In the genomic region with DNA sequence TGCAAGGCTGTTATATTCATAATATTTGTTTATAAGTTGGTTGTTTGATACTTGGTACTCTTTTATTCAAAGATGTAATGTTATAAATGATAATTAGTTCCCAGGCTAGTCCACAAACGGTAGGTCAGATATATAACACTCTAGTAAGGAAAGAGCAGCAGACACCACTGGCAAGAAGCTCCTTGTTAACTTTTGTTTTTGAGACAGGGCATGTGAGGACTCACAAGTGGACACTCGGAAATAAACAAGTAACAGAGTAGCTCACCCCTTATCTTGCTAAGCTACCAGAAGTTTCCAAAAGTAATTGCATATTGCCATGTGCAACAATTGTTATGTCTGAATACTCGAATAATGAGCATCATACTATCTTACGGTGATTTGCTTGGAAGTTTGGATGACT, we compare ENCODE assay signal across 4 cellular contexts.
"Had no signal": no experiment of that assay in that cellular context is flagged by ENCODE, and none has a peak within 500 bp of the region (broad histone marks: within the 10 kb centered on the region; RNA-seq: fewer than 3 reads in every experiment).

No MANE protein-coding gene starts in this region.

- H3K4me3 ChIP-seq: GM23338 had no signal

- DNase-seq: H9, HCEC 1CT, IMR-90 had no signal

- ATAC-seq: GM23338 had no signal
